ENCODE assay signal across 17 cellular contexts in genomic region chr2:74029719-74030397, GRCh38. TPM values are rescaled to one million over a fixed set of nuclear protein-coding genes. Genes with fewer than 3 reads are reported as not detected.
DNase-seq lines count a peak whose midpoint lies in the region; ATAC-seq lines count a peak whose summit lies in the region.
"Had no signal": no experiment of that assay in that cellular context is flagged by ENCODE, and none has a peak within 500 bp of the region (broad histone marks: within the 10 kb centered on the region; RNA-seq: fewer than 3 reads in every experiment).

No MANE protein-coding gene starts in this region.

- DNase-seq in SIG-M5 treated with dmso at 0.1 percent for 504 hours (lab: John Stamatoyannopoulos, UW; ENCODE audit: unreplicated experiment): peak; percentile 22
- no peak for DNase-seq in SIG-M5 (lab: John Stamatoyannopoulos, UW)
- DNase-seq in GF-D8 (lab: John Stamatoyannopoulos, UW): peak; percentile 51
- no peak for DNase-seq in T-cell
- no peak for DNase-seq in immature natural killer cell
- no peak for DNase-seq in NOMO-1 (lab: John Stamatoyannopoulos, UW; ENCODE audit: unreplicated experiment in 2 of 2)
- no peak for DNase-seq in midbrain (lab: John Stamatoyannopoulos, UW)
- no peak for DNase-seq in H4 (ENCODE audit: low spot score)
- DNase-seq: 8988T; amygdala; BE2C; central memory CD4-positive, alpha-beta T cell; effector CD8-positive, alpha-beta T cell; head of caudate nucleus; NCI-H1694; SHP77 treated with DMSO at 0.1 percent for 48 hours; thyroid gland had no signal

- H3K27ac Mint-ChIP-seq in T-cell (peak overlapping the region; percentile 24 to 64), immature natural killer cell (peak overlapping the region; percentile 94 to 100 (median 100))

- POLR2A ChIA-PET in T-cell (lab: Charles Lee): interaction anchor here in 1 of 2 donors (0.7 kb wide), 1 partner anchor 82 kb away, joined by 4 read pairs; no protein-coding TSS in a partner anchor

- H3K27me3 Mint-ChIP-seq in T-cell (no peaks in the 10 kb centered on the region), immature natural killer cell (ENCODE audit: low read depth in 3 of 3) (peaks cover 12 to 34% (median 14%) of the 10 kb centered on the region in 3 donors)

- H3K36me3 Mint-ChIP-seq in T-cell (no peaks in the 10 kb centered on the region), immature natural killer cell (no peaks in the 10 kb centered on the region)

- H3K9me3 Mint-ChIP-seq in T-cell: no peaks in the 10 kb centered on the region
- H3K9me3 Mint-ChIP-seq in immature natural killer cell: no peaks in the 10 kb centered on the region

- no peak for ATAC-seq in T-cell (replicated peaks in 1 of 4)

- CTCF ChIA-PET in T-cell (lab: Charles Lee): interaction anchor here (0.7 to 1.0 kb wide), 2 partner anchors 22 to 145 kb away, joined by 3 read pairs; no protein-coding TSS in a partner anchor

- H3K4me3 Mint-ChIP-seq in T-cell (peak overlapping the region in 1 of 3 donors; percentile 95), immature natural killer cell (peak overlapping the region in 4 of 5 donors; percentile 9 to 73 (median 51))

- peaks cover 74 to 87% (median 79%) of the 10 kb centered on the region in 3 donors for H3K4me1 Mint-ChIP-seq in T-cell
- H3K4me1 Mint-ChIP-seq in immature natural killer cell: peaks cover 87 to 94% of the 10 kb centered on the region in 2 donors

RNA-seq across cellular contexts. Expression of gene TET3, which starts 45.1 kb away (rescaled TPM):
- total RNA-seq in T-cell: 10 to 100 TPM; 22.5 to 32.2 (median 26.8) TPM
- 1 to 10 TPM in 1 of 3 donors, under 1 TPM in 1, not detected in 1; 0.16 to 1.2 TPM for polyA plus RNA-seq in immature natural killer cell
- 4.7 and 4.9 TPM in 2 replicates for total RNA-seq in H4 (2014; rRNA removed; shearing (Covaris generic))

Comparison
In these comparisons a context has a peak if more than half of its experiments do, and no peak if none do; other contexts are left out.
1. DNase-seq: peak in SIG-M5 treated with dmso at 0.1 percent for 504 hours (single experiment) and GF-D8 (single experiment); none in SIG-M5 (single experiment), T-cell (0 of 34), immature natural killer cell (0 of 3), NOMO-1 (0 of 2), midbrain (single experiment) and H4 (single experiment).